ENCODE assay signal across 8 cellular contexts in genomic region chr2:73214120-73215035, GRCh38. TPM values are rescaled to one million over a fixed set of nuclear protein-coding genes. Genes with fewer than 3 reads are reported as not detected.
A peak's percentile ranks its signal among the peaks of the same experiment; 100 is the strongest.
DNase-seq lines count a peak whose midpoint lies in the region; ATAC-seq and TF ChIP-seq lines count a peak whose summit lies in the region.

TSS of gene SMYD5 (plus strand) at chr2:73214245. CDS start at chr2:73214267, 22 bp downstream.

- H3K4me3 Mint-ChIP-seq in activated CD4-positive, alpha-beta T cell treated with anti-CD3 and anti-CD28 coated beads, Interleukin-2, amount 10 ng/mL, durations not matched to agents 7 days and 5 days: peak within 1 kb of the TSS; percentile 88
- peak within 1 kb of the TSS; percentile 91 for H3K4me3 Mint-ChIP-seq in dendritic cell treated with granulocyte-macrophage colony-stimulating factor and Interleukin-4, amounts not matched to agents 40 ng/mL and 50 ng/mL, for 4 days

- peaks cover 31% of the 10 kb centered on the region for H3K4me1 Mint-ChIP-seq in activated CD4-positive, alpha-beta T cell treated with anti-CD3 and anti-CD28 coated beads, Interleukin-2, amount 10 ng/mL, durations not matched to agents 7 days and 5 days
- H3K4me1 Mint-ChIP-seq in dendritic cell treated with granulocyte-macrophage colony-stimulating factor and Interleukin-4, amounts not matched to agents 40 ng/mL and 50 ng/mL, for 4 days (ENCODE audit: low read depth): peaks cover 26% of the 10 kb centered on the region

- peaks cover 3% of the 10 kb centered on the region for H3K27me3 Mint-ChIP-seq in activated CD4-positive, alpha-beta T cell treated with anti-CD3 and anti-CD28 coated beads, Interleukin-2, amount 10 ng/mL, durations not matched to agents 7 days and 5 days
- H3K27me3 Mint-ChIP-seq in dendritic cell treated with granulocyte-macrophage colony-stimulating factor and Interleukin-4, amounts not matched to agents 40 ng/mL and 50 ng/mL, for 4 days: peaks cover 6% of the 10 kb centered on the region

- no peaks in the 10 kb centered on the region for H3K36me3 Mint-ChIP-seq in activated CD4-positive, alpha-beta T cell treated with anti-CD3 and anti-CD28 coated beads, Interleukin-2, amount 10 ng/mL, durations not matched to agents 7 days and 5 days (ENCODE audit: low read depth)
- H3K36me3 Mint-ChIP-seq in dendritic cell treated with granulocyte-macrophage colony-stimulating factor and Interleukin-4, amounts not matched to agents 40 ng/mL and 50 ng/mL, for 4 days (ENCODE audit: low read depth): peaks cover 17% of the 10 kb centered on the region

- H3K9me3 Mint-ChIP-seq in activated CD4-positive, alpha-beta T cell treated with anti-CD3 and anti-CD28 coated beads, Interleukin-2, amount 10 ng/mL, durations not matched to agents 7 days and 5 days: no peaks in the 10 kb centered on the region
- no peaks in the 10 kb centered on the region for H3K9me3 Mint-ChIP-seq in dendritic cell treated with granulocyte-macrophage colony-stimulating factor and Interleukin-4, amounts not matched to agents 40 ng/mL and 50 ng/mL, for 4 days

- peak; percentile 75 for DNase-seq in BE2C
- peak; percentile 63 for DNase-seq in NCI-H69 (lab: John Stamatoyannopoulos, UW)
- DNase-seq in activated CD4-positive, alpha-beta T cell treated with anti-CD3 and anti-CD28 coated beads, Interleukin-2, amount 10 ng/mL, durations not matched to agents 7 days and 5 days: peak; percentile 94
- DNase-seq in right lobe of liver: peak; percentile 88 to 89 (median 89)
- peak; percentile 90 to 91 for DNase-seq in stimulated activated CD4-positive, alpha-beta T cell treated with anti-CD3 and anti-CD28 coated beads, Interleukin-4, amount 100 ng/mL, for 4 hours

- H3K27me3 ChIP-seq in BE2C: no peaks in the 10 kb centered on the region
- H3K27me3 ChIP-seq in right lobe of liver: no peaks in the 10 kb centered on the region

- ATAC-seq in HG03432 (IDR thresholded peaks at IDR 0.05; ENCODE audit: unreplicated experiment) (peak; percentile 94), right lobe of liver (peak; percentile 96)

- H3K9me3 ChIP-seq in BE2C (no peaks in the 10 kb centered on the region), right lobe of liver (no peaks in the 10 kb centered on the region)

- TF ChIP-seq CTCF in BE2C (IDR thresholded peaks at IDR 0.05; ENCODE audit: low read depth, low read length): no peak
- no peak for TF ChIP-seq CTCF in right lobe of liver (IDR thresholded peaks at IDR 0.05)

- H3K27ac Mint-ChIP-seq in activated CD4-positive, alpha-beta T cell treated with anti-CD3 and anti-CD28 coated beads, Interleukin-2, amount 10 ng/mL, durations not matched to agents 7 days and 5 days: peak within 1 kb of the TSS; percentile 90
- H3K27ac Mint-ChIP-seq in dendritic cell treated with granulocyte-macrophage colony-stimulating factor and Interleukin-4, amounts not matched to agents 40 ng/mL and 50 ng/mL, for 4 days: peak within 1 kb of the TSS; percentile 95

- under 1% methylated on average over 32 of the region's 64 CpGs for WGBS in right lobe of liver (ENCODE audit: insufficient coverage, low coverage, low lambda C conversion rate, missing lambda C conversion rate)

- CTCF ChIA-PET in activated CD4-positive, alpha-beta T cell treated with anti-CD3 and anti-CD28 coated beads, Interleukin-2, amount 10 ng/mL, durations not matched to agents 7 days and 5 days (lab: Charles Lee): interaction anchor here (1.1 to 3.6 kb wide), 2 partner anchors 15 to 37 kb away, joined by 3 to 45 read pairs; partner anchors contain the start of gene PRADC1

- intact Hi-C loops in dendritic cell treated with granulocyte-macrophage colony-stimulating factor and Interleukin-4, amounts not matched to agents 40 ng/mL and 50 ng/mL, for 4 days (cut with micrococcal nuclease): loop anchor here (1.0 to 5.0 kb wide), 3 partner anchors 19 to 142 kb away; partner anchors contain the start of genes FBXO41, PRADC1 and SFXN5
- intact Hi-C loops in right lobe of liver (cut with DNase I): no loop called here

- no peaks in the 10 kb centered on the region for H3K4me1 ChIP-seq in BE2C
- no peaks in the 10 kb centered on the region for H3K4me1 ChIP-seq in right lobe of liver

- peak within 1 kb of the TSS; percentile 24 to 74 (median 26) for H3K27ac ChIP-seq in right lobe of liver

- POLR2A ChIA-PET in activated CD4-positive, alpha-beta T cell treated with anti-CD3 and anti-CD28 coated beads, Interleukin-2, amount 10 ng/mL, durations not matched to agents 7 days and 5 days (lab: Charles Lee): interaction anchor here (0.8 kb wide), 1 partner anchor 19 kb away, joined by 3 read pairs; the partner anchor contains the start of gene CCT7

- H3K4me3 ChIP-seq in BE2C (ENCODE audit: low read depth, low read length): peak within 1 kb of the TSS; percentile 70
- H3K4me3 ChIP-seq in right lobe of liver: peak within 1 kb of the TSS; percentile 80 to 91 (median 87)

- H3K36me3 ChIP-seq in BE2C (no peaks in the 10 kb centered on the region), right lobe of liver (no peaks in the 10 kb centered on the region)

- peak; percentile 66 for TF ChIP-seq POLR2A in GM19193 (IDR thresholded peaks at IDR 0.05; ENCODE audit: extremely low read depth, insufficient read depth, insufficient read length)
- TF ChIP-seq POLR2A in right lobe of liver (IDR thresholded peaks at IDR 0.05): peak; percentile 52

RNA-seq across cellular contexts. Expression of gene SMYD5, which starts in this region (rescaled TPM):
- 38.6 TPM for polyA plus RNA-seq in BE2C (2012; ENCODE audit: insufficient read depth, insufficient read length, low read depth)
- total RNA-seq in activated CD4-positive, alpha-beta T cell treated with anti-CD3 and anti-CD28 coated beads, Interleukin-2, amount 10 ng/mL, durations not matched to agents 7 days and 5 days: 10 to 100 TPM; 13.6 to 16.5 TPM
- total RNA-seq in right lobe of liver: 10 to 100 TPM in 3 of 6 experiments, 1 to 10 TPM in 3; 5.3 to 12.2 (median 9.4) TPM

Comparison
In these comparisons a context has a peak if more than half of its experiments do, and no peak if none do; other contexts are left out.
1. Peak in every context shown above with its lines: DNase-seq, ATAC-seq, H3K4me3 ChIP-seq and H3K27ac ChIP-seq.